18 cellular contexts compared by ENCODE assay signal in genomic region chr16:3155181-3155580, GRCh38. TPM values are rescaled to one million over a fixed set of nuclear protein-coding genes. Genes with fewer than 3 reads are reported as not detected.
DNase-seq lines count a peak whose midpoint lies in the region; ATAC-seq and TF ChIP-seq lines count a peak whose summit lies in the region.
"Had no signal": no experiment of that assay in that cellular context is flagged by ENCODE, and none has a peak within 500 bp of the region (broad histone marks: within the 10 kb centered on the region; RNA-seq: fewer than 3 reads in every experiment).

No MANE protein-coding gene starts in this region.

- H3K4me3 ChIP-seq in HEK293 (ENCODE audit: low read depth, low read length): no peak overlapping the region
- H3K4me3 ChIP-seq: GM23338 had no signal

- H3K27me3 Mint-ChIP-seq in activated naive CD4-positive, alpha-beta T cell treated with anti-CD3 and anti-CD28 coated beads, Interleukin-2, amount 10 ng/mL, durations not matched to agents 7 days and 5 days: peaks cover 87% of the 10 kb centered on the region
- H3K27me3 Mint-ChIP-seq in activated B cell treated with CpG ODN at 0.5 μM for 24 hours (peaks cover 2% of the 10 kb centered on the region), neural crest cell (ENCODE audit: low read depth) (peaks cover 69% of the 10 kb centered on the region), MCF 10A (ENCODE audit: insufficient read depth, unreplicated experiment) (no peaks in the 10 kb centered on the region)

- peaks cover 57% of the 10 kb centered on the region for H3K4me1 Mint-ChIP-seq in activated naive CD4-positive, alpha-beta T cell treated with anti-CD3 and anti-CD28 coated beads, Interleukin-2, amount 10 ng/mL, durations not matched to agents 7 days and 5 days
- H3K4me1 Mint-ChIP-seq in activated B cell treated with CpG ODN at 0.5 μM for 24 hours: peaks cover 35% of the 10 kb centered on the region
- peaks cover 41% of the 10 kb centered on the region for H3K4me1 Mint-ChIP-seq in neural crest cell
- H3K4me1 Mint-ChIP-seq in MCF 10A (ENCODE audit: insufficient read depth, unreplicated experiment): peaks cover 10% of the 10 kb centered on the region

- peaks cover 4% of the 10 kb centered on the region for H3K9me3 Mint-ChIP-seq in activated naive CD4-positive, alpha-beta T cell treated with anti-CD3 and anti-CD28 coated beads, Interleukin-2, amount 10 ng/mL, durations not matched to agents 7 days and 5 days
- H3K9me3 Mint-ChIP-seq in activated B cell treated with CpG ODN at 0.5 μM for 24 hours (peaks cover 3% of the 10 kb centered on the region), neural crest cell (peaks cover 8% of the 10 kb centered on the region), MCF 10A (ENCODE audit: unreplicated experiment) (no peaks in the 10 kb centered on the region)

- BruUV-seq in MCF 10A (replicated peaks; lab: Mats Ljungman, UMichigan): no TSS peak

- H3K36me3 Mint-ChIP-seq in activated naive CD4-positive, alpha-beta T cell treated with anti-CD3 and anti-CD28 coated beads, Interleukin-2, amount 10 ng/mL, durations not matched to agents 7 days and 5 days: peaks cover 15% of the 10 kb centered on the region
- H3K36me3 Mint-ChIP-seq in activated B cell treated with CpG ODN at 0.5 μM for 24 hours (ENCODE audit: low read depth) (peaks cover 12% of the 10 kb centered on the region), neural crest cell (ENCODE audit: low read depth) (peaks cover 11% of the 10 kb centered on the region), MCF 10A (ENCODE audit: insufficient read depth, unreplicated experiment) (peaks cover 57% of the 10 kb centered on the region)

- DNase-seq in activated naive CD4-positive, alpha-beta T cell treated with anti-CD3 and anti-CD28 coated beads, Interleukin-2, amount 10 ng/mL, durations not matched to agents 7 days and 5 days: no peak
- DNase-seq in activated naive CD4-positive, alpha-beta T cell treated with Interleukin-2 at 50 U/mL for 16 hours: no peak
- no peak for DNase-seq in activated B cell treated with CpG ODN at 0.5 μM for 24 hours
- DNase-seq in neural crest cell (ENCODE audit: low read depth, low spot score): no peak
- DNase-seq in MCF 10A (ENCODE audit: unreplicated experiment): no peak
- no peak for DNase-seq in dedifferentiated amniotic fluid mesenchymal stem cell (ENCODE audit: extremely low spot score)
- no peak for DNase-seq in SKM-1 (lab: John Stamatoyannopoulos, UW; ENCODE audit: unreplicated experiment)
- DNase-seq: BE2C; C1 segment of cervical spinal cord; Caco-2; CD4-positive, CD25-positive, alpha-beta regulatory T cell; HCEC 1CT; HFFc6 had no signal

- TF ChIP-seq CTCF in HEK293 (tag by site-specific recombination; IDR thresholded peaks at IDR 0.05) (no peak), activated B cell treated with CpG ODN at 0.5 μM for 24 hours (IDR thresholded peaks at IDR 0.05) (no peak), neural crest cell (conservative IDR thresholded peaks at IDR 0.05) (no peak), MCF 10A (IDR thresholded peaks at IDR 0.05; ENCODE audit: unreplicated experiment) (no peak)

- no peak overlapping the region for H3K27ac ChIP-seq in HEK293 (ENCODE audit: extremely low read depth, low read depth, low read length)
- H3K27ac ChIP-seq: HL-60 had no signal

- POLR2A ChIA-PET in HEK293 (lab: Yijun Ruan, JAX) (no interaction called here), activated B cell treated with CpG ODN at 0.5 μM for 24 hours (lab: Charles Lee) (no interaction called here), MCF 10A (lab: Yijun Ruan, JAX) (interaction anchor here (1.4 kb wide), 1 partner anchor 128 kb away, joined by 3 read pairs; the partner anchor contains the start of gene ZNF263)

- H3K36me3 ChIP-seq in HEK293 (ENCODE audit: control insufficient read depth in 2 of 2, insufficient read depth in 1 of 2, low read length in 2 of 2): no peaks in the 10 kb centered on the region
- H3K36me3 ChIP-seq: BE2C had no signal

- intact Hi-C loops in activated B cell treated with CpG ODN at 0.5 μM for 24 hours (cut with micrococcal nuclease): loop anchor here (5.0 to 10.0 kb wide), 5 partner anchors 82 to 1190 kb away; partner anchors contain the start of genes RNF151, RPS2, SLX4 and ZNF200
- intact Hi-C loops in MCF 10A (cut with micrococcal nuclease): no loop called here

- H3K4me3 Mint-ChIP-seq in activated naive CD4-positive, alpha-beta T cell treated with anti-CD3 and anti-CD28 coated beads, Interleukin-2, amount 10 ng/mL, durations not matched to agents 7 days and 5 days: no peak overlapping the region
- H3K4me3 Mint-ChIP-seq in activated B cell treated with CpG ODN at 0.5 μM for 24 hours (no peak overlapping the region), neural crest cell (peak overlapping the region; percentile 55), MCF 10A (ENCODE audit: unreplicated experiment) (no peak overlapping the region)
- H3K4me3 Mint-ChIP-seq: GM23338, HFFc6 had no signal

- no peaks in the 10 kb centered on the region for H3K9me3 ChIP-seq in HEK293 (ENCODE audit: control insufficient read depth, insufficient read depth, low read depth, low read length)
- H3K9me3 ChIP-seq: BE2C, Caco-2 had no signal

- CTCF ChIA-PET in activated naive CD4-positive, alpha-beta T cell treated with anti-CD3 and anti-CD28 coated beads, Interleukin-2, amount 10 ng/mL, durations not matched to agents 7 days and 5 days (lab: Charles Lee): no interaction called here
- CTCF ChIA-PET in HEK293 (lab: Yijun Ruan, JAX): no interaction called here
- CTCF ChIA-PET in activated B cell treated with CpG ODN at 0.5 μM for 24 hours (lab: Charles Lee): no interaction called here
- CTCF ChIA-PET in MCF 10A (lab: Yijun Ruan, JAX): interaction anchor here (0.7 kb wide), 2 partner anchors 12 to 14 kb away, joined by 3 to 4 read pairs; no protein-coding TSS in a partner anchor

- H3K4me1 ChIP-seq in HEK293 (ENCODE audit: control insufficient read depth, insufficient read depth, low read length): no peaks in the 10 kb centered on the region
- H3K4me1 ChIP-seq: BE2C, Caco-2 had no signal

- no peak for ATAC-seq in activated B cell treated with CpG ODN at 0.5 μM for 24 hours (ENCODE audit: low read depth)
- ATAC-seq: GM23338 had no signal

- peak overlapping the region; percentile 17 for H3K27ac Mint-ChIP-seq in activated naive CD4-positive, alpha-beta T cell treated with anti-CD3 and anti-CD28 coated beads, Interleukin-2, amount 10 ng/mL, durations not matched to agents 7 days and 5 days
- H3K27ac Mint-ChIP-seq in activated B cell treated with CpG ODN at 0.5 μM for 24 hours: peak overlapping the region; percentile 53
- H3K27ac Mint-ChIP-seq in neural crest cell (ENCODE audit: unreplicated experiment): no peak overlapping the region
- H3K27ac Mint-ChIP-seq in MCF 10A (ENCODE audit: low read depth, unreplicated experiment): no peak overlapping the region
- H3K27ac Mint-ChIP-seq: GM23338, HFFc6 had no signal

TF ChIP-seq in HEK293, 187 proteins besides CTCF, POLR2A, EP300 and RAD21 (continues in another document):
- TF ChIP-seq ZNF571 (tag by site-specific recombination; IDR thresholded peaks at IDR 0.05): peak; percentile 100
- TF ChIP-seq INSM2 (tag by site-specific recombination; IDR thresholded peaks at IDR 0.05): no peak
- no peak for TF ChIP-seq KLF16 (tag by site-specific recombination; IDR thresholded peaks at IDR 0.05)
- TF ChIP-seq KLF8 (tag by site-specific recombination; IDR thresholded peaks at IDR 0.05): no peak
- no peak for TF ChIP-seq ZNF529 (tag by site-specific recombination; IDR thresholded peaks at IDR 0.05; ENCODE audit: insufficient replicate concordance)
- no peak for TF ChIP-seq ZFP3 (tag by site-specific recombination; IDR thresholded peaks at IDR 0.05; ENCODE audit: low read depth)
- TF ChIP-seq ZNF266 (tag by site-specific recombination; IDR thresholded peaks at IDR 0.05; ENCODE audit: low read depth): no peak
- no peak for TF ChIP-seq ZNF121 (tag by site-specific recombination; IDR thresholded peaks at IDR 0.05)
- no peak for TF ChIP-seq RBAK (tag by site-specific recombination; IDR thresholded peaks at IDR 0.05)
- peak; percentile 74 for TF ChIP-seq SETDB1 (IDR thresholded peaks at IDR 0.05; ENCODE audit: insufficient read length, low read length)
- TF ChIP-seq, protein P1, sequence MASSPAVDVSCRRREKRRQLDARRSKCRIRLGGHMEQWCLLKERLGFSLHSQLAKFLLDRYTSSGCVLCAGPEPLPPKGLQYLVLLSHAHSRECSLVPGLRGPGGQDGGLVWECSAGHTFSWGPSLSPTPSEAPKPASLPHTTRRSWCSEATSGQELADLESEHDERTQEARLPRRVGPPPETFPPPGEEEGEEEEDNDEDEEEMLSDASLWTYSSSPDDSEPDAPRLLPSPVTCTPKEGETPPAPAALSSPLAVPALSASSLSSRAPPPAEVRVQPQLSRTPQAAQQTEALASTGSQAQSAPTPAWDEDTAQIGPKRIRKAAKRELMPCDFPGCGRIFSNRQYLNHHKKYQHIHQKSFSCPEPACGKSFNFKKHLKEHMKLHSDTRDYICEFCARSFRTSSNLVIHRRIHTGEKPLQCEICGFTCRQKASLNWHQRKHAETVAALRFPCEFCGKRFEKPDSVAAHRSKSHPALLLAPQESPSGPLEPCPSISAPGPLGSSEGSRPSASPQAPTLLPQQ (tag by site-specific recombination; IDR thresholded peaks at IDR 0.05): no peak
- no peak for TF ChIP-seq GLIS2 (tag by site-specific recombination; IDR thresholded peaks at IDR 0.05)

RNA-seq across cellular contexts. Expression of gene ZNF213, which starts 20.4 kb away (rescaled TPM):
- total RNA-seq in activated B cell treated with CpG ODN at 0.5 μM for 24 hours: 5.6 and 5.7 TPM in 2 replicates
- 14.9 and 15.9 TPM in 2 replicates for total RNA-seq in neural crest cell
- 19.7 and 20.7 TPM in 2 replicates for total RNA-seq in MCF 10A (2022)

RNA-seq across cellular contexts. Expression of gene OR1F1, which starts 32.8 kb away (rescaled TPM):
- total RNA-seq in activated B cell treated with CpG ODN at 0.5 μM for 24 hours (not detected in 2 replicates), neural crest cell (0.35 TPM in 1 of 2 replicates, not detected in the other), MCF 10A (2022) (not detected in 2 replicates)
- total RNA-seq: A172; Caco-2; CD4-positive, CD25-positive, alpha-beta regulatory T cell; HFFc6; HT1080 had no signal

RNA-seq across cellular contexts. Expression of gene ZNF205, which starts 42.8 kb away (rescaled TPM):
- not detected in 2 replicates for total RNA-seq in activated B cell treated with CpG ODN at 0.5 μM for 24 hours
- 19.7 and 21.1 TPM in 2 replicates for total RNA-seq in neural crest cell
- 11.8 and 12.1 TPM in 2 replicates for total RNA-seq in MCF 10A (2022)
- total RNA-seq: CD4-positive, CD25-positive, alpha-beta regulatory T cell had no signal

RNA-seq across cellular contexts. Expression of gene ZSCAN10, which starts 56.1 kb away (rescaled TPM):
- not detected in 2 replicates for total RNA-seq in activated B cell treated with CpG ODN at 0.5 μM for 24 hours
- total RNA-seq in neural crest cell: not detected in 2 replicates
- 0.49 and 1.4 TPM in 2 replicates for total RNA-seq in MCF 10A (2022)
- total RNA-seq: A172, Caco-2, HFFc6, HT1080 had no signal

Comparison
In these comparisons a context has a peak if more than half of its experiments do, and no peak if none do; other contexts are left out.
1. H3K27ac Mint-ChIP-seq: peak in activated naive CD4-positive, alpha-beta T cell treated with anti-CD3 and anti-CD28 coated beads, Interleukin-2, amount 10 ng/mL, durations not matched to agents 7 days and 5 days (single experiment) and activated B cell treated with CpG ODN at 0.5 μM for 24 hours (single experiment); none in neural crest cell (single experiment) and MCF 10A (single experiment).
2. RNA of gene ZNF205, which starts 42.8 kb away (total RNA-seq): 19.7 to 21.1 TPM in neural crest cell and 11.8 to 12.1 TPM in MCF 10A; not detected in activated B cell treated with CpG ODN at 0.5 μM for 24 hours; every median in the first group is over 10 times any median in the second.